ENCODE assay signal across 14 cellular contexts in the genomic region with DNA sequence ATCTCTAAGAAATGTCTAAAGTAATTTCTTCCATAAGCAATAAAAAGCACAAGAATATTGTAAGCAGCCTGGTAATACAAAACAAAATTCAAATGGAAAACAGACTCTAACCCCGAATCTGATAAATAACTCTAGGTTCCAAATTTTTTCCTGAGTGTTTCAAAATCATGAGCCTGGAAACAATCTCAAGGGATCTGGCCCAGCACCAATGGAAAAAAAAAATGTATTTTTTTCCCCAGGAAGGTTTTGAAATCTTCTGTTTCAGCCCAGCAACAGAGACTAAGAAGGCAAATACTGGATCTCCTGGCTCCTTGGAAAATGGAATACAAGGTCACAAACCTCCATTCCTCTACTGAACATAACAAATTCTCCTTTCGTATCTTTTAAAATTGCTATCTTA. TPM values are rescaled to one million over a fixed set of nuclear protein-coding genes. Genes with fewer than 3 reads are reported as not detected.
DNase-seq lines count a peak whose midpoint lies in the region; ATAC-seq and TF ChIP-seq lines count a peak whose summit lies in the region.
"Had no signal": no experiment of that assay in that cellular context is flagged by ENCODE, and none has a peak within 500 bp of the region (broad histone marks: within the 10 kb centered on the region; RNA-seq: fewer than 3 reads in every experiment).

No MANE protein-coding gene starts in this region.

- H3K27me3 Mint-ChIP-seq in CD14-positive monocyte (ENCODE audit: low read depth in 3 of 3) = no peaks in the 10 kb centered on the region

- WGBS in prostate gland = 72% methylated on average over 2 of the region's 2 CpGs

- H3K9me3 ChIP-seq in AG04450 (ENCODE audit: control insufficient read depth, insufficient read depth, low read length) (no peaks in the 10 kb centered on the region), prostate gland (no peaks in the 10 kb centered on the region)
- H3K9me3 ChIP-seq: A549 had no signal

- H3K4me3 ChIP-seq in AG04450 (ENCODE audit: low read depth, low read length) (no peak overlapping the region), fibroblast of the aortic adventitia (ENCODE audit: low read depth, low read length) (no peak overlapping the region), prostate gland (no peak overlapping the region)
- H3K4me3 ChIP-seq: A549 had no signal

- POLR2A ChIA-PET in AG04450 (lab: Yijun Ruan, JAX) = interaction anchor here (4.0 kb wide), 1 partner anchor 14 kb away, joined by 24 read pairs; no protein-coding TSS in a partner anchor

- ATAC-seq in SK-N-SH treated with all-trans-retinoic acid at 6 μM for 48 hours (peak; percentile 4; the same call in 1 of the 3 replicates), left lobe of liver (no peak)

- no peaks in the 10 kb centered on the region for H3K9me3 Mint-ChIP-seq in CD14-positive monocyte
- H3K9me3 Mint-ChIP-seq: nephron progenitor cell had no signal

- H3K27me3 ChIP-seq in AG04450 (ENCODE audit: control insufficient read depth, insufficient read depth, low read length) (no peaks in the 10 kb centered on the region), prostate gland (replicated peaks; ENCODE audit: insufficient read depth) (no peaks in the 10 kb centered on the region)

- H3K4me3 Mint-ChIP-seq in CD14-positive monocyte = no peak overlapping the region
- H3K4me3 Mint-ChIP-seq: nephron progenitor cell had no signal

- peaks cover 34% of the 10 kb centered on the region for H3K4me1 ChIP-seq in prostate gland (replicated peaks)

- no peak for TF ChIP-seq CTCF in AG04450 (IDR thresholded peaks at IDR 0.05; ENCODE audit: low read depth, low read length)
- no peak for TF ChIP-seq CTCF in fibroblast of the aortic adventitia (IDR thresholded peaks at IDR 0.05; ENCODE audit: insufficient read depth, low read length)
- TF ChIP-seq CTCF in prostate gland (IDR thresholded peaks at IDR 0.05) = no peak
- no peak for TF ChIP-seq CTCF in CD14-positive monocyte (IDR thresholded peaks at IDR 0.05)

- DNase-seq in AG04450 (ENCODE audit: low read depth, low spot score) (no peak), fibroblast of the aortic adventitia (ENCODE audit: low read depth) (peak; percentile 92), prostate gland (ENCODE audit: low spot score) (no peak), left lobe of liver (ENCODE audit: low spot score) (no peak), NCI-H1048 (lab: John Stamatoyannopoulos, UW) (no peak), CD14-positive monocyte (ENCODE audit: low spot score) (no peak)
- DNase-seq in activated CD4-positive, alpha-beta T cell treated with anti-CD3 and anti-CD28 coated beads, Interleukin-2, amount 50 U/mL, for 1 hour = no peak
- DNase-seq: activated T-cell treated with anti-CD3 and anti-CD28 coated beads, Interleukin-2, amount 50 U/mL, for 48 hours; EL; NCI-H1105 treated with DMSO at 0.1 percent for 48 hours; nephron progenitor cell had no signal

- H3K27ac ChIP-seq in AG04450 (ENCODE audit: low read depth, low read length) = peak overlapping the region; percentile 98
- H3K27ac ChIP-seq in prostate gland = peak overlapping the region; percentile 56 to 64
- H3K27ac ChIP-seq: A549 had no signal

- H3K27ac Mint-ChIP-seq in CD14-positive monocyte = no peak overlapping the region
- H3K27ac Mint-ChIP-seq: nephron progenitor cell had no signal

- H3K36me3 ChIP-seq in prostate gland = no peaks in the 10 kb centered on the region

- no peak for TF ChIP-seq POLR2A in prostate gland (IDR thresholded peaks at IDR 0.05)

- CTCF ChIA-PET in AG04450 (lab: Charles Lee) = no interaction called here

- intact Hi-C loops in prostate gland (cut with DNase I) (no loop called here), CD14-positive monocyte (cut with micrococcal nuclease) (no loop called here)

- peaks cover 1 to 3% of the 10 kb centered on the region in 2 donors for H3K36me3 Mint-ChIP-seq in CD14-positive monocyte

- H3K4me1 Mint-ChIP-seq in CD14-positive monocyte = peaks cover 14% of the 10 kb centered on the region

TF ChIP-seq in SK-N-SH treated with all-trans-retinoic acid at 6 μM for 48 hours, 23 proteins besides CTCF, POLR2A, EP300 and RAD21 (continues in another document):
- TF ChIP-seq ZC3H10 (CRISPR knock-in tag; IDR thresholded peaks at IDR 0.05) (no peak), ISL1 (CRISPR knock-in tag; IDR thresholded peaks at IDR 0.05) (no peak), BACH2 (CRISPR knock-in tag; IDR thresholded peaks at IDR 0.05; ENCODE audit: borderline replicate concordance) (no peak), ESRRG (CRISPR knock-in tag; IDR thresholded peaks at IDR 0.05) (no peak), ZFP3 (CRISPR knock-in tag; IDR thresholded peaks at IDR 0.05) (no peak), OSR1 (CRISPR knock-in tag; IDR thresholded peaks at IDR 0.05) (no peak), CSDC2 (CRISPR knock-in tag; IDR thresholded peaks at IDR 0.05) (no peak)
- TF ChIP-seq, protein P1, sequence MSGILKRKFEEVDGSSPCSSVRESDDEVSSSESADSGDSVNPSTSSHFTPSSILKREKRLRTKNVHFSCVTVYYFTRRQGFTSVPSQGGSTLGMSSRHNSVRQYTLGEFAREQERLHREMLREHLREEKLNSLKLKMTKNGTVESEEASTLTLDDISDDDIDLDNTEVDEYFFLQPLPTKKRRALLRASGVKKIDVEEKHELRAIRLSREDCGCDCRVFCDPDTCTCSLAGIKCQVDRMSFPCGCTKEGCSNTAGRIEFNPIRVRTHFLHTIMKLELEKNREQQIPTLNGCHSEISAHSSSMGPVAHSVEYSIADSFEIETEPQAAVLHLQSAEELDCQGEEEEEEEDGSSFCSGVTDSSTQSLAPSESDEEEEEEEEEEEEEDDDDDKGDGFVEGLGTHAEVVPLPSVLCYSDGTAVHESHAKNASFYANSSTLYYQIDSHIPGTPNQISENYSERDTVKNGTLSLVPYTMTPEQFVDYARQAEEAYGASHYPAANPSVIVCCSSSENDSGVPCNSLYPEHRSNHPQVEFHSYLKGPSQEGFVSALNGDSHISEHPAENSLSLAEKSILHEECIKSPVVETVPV (CRISPR knock-in tag; IDR thresholded peaks at IDR 0.05) = no peak
- TF ChIP-seq, protein P2, sequence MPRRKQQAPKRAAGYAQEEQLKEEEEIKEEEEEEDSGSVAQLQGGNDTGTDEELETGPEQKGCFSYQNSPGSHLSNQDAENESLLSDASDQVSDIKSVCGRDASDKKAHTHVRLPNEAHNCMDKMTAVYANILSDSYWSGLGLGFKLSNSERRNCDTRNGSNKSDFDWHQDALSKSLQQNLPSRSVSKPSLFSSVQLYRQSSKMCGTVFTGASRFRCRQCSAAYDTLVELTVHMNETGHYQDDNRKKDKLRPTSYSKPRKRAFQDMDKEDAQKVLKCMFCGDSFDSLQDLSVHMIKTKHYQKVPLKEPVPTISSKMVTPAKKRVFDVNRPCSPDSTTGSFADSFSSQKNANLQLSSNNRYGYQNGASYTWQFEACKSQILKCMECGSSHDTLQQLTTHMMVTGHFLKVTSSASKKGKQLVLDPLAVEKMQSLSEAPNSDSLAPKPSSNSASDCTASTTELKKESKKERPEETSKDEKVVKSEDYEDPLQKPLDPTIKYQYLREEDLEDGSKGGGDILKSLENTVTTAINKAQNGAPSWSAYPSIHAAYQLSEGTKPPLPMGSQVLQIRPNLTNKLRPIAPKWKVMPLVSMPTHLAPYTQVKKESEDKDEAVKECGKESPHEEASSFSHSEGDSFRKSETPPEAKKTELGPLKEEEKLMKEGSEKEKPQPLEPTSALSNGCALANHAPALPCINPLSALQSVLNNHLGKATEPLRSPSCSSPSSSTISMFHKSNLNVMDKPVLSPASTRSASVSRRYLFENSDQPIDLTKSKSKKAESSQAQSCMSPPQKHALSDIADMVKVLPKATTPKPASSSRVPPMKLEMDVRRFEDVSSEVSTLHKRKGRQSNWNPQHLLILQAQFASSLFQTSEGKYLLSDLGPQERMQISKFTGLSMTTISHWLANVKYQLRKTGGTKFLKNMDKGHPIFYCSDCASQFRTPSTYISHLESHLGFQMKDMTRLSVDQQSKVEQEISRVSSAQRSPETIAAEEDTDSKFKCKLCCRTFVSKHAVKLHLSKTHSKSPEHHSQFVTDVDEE (CRISPR knock-in tag; IDR thresholded peaks at IDR 0.05) = no peak
- TF ChIP-seq, protein P3, sequence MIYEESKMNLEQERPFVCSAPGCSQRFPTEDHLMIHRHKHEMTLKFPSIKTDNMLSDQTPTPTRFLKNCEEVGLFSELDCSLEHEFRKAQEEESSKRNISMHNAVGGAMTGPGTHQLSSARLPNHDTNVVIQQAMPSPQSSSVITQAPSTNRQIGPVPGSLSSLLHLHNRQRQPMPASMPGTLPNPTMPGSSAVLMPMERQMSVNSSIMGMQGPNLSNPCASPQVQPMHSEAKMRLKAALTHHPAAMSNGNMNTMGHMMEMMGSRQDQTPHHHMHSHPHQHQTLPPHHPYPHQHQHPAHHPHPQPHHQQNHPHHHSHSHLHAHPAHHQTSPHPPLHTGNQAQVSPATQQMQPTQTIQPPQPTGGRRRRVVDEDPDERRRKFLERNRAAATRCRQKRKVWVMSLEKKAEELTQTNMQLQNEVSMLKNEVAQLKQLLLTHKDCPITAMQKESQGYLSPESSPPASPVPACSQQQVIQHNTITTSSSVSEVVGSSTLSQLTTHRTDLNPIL (CRISPR knock-in tag; IDR thresholded peaks at IDR 0.05; ENCODE audit: low read depth) = no peak
- TF ChIP-seq, protein P4, sequence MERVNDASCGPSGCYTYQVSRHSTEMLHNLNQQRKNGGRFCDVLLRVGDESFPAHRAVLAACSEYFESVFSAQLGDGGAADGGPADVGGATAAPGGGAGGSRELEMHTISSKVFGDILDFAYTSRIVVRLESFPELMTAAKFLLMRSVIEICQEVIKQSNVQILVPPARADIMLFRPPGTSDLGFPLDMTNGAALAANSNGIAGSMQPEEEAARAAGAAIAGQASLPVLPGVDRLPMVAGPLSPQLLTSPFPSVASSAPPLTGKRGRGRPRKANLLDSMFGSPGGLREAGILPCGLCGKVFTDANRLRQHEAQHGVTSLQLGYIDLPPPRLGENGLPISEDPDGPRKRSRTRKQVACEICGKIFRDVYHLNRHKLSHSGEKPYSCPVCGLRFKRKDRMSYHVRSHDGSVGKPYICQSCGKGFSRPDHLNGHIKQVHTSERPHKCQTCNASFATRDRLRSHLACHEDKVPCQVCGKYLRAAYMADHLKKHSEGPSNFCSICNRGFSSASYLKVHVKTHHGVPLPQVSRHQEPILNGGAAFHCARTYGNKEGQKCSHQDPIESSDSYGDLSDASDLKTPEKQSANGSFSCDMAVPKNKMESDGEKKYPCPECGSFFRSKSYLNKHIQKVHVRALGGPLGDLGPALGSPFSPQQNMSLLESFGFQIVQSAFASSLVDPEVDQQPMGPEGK (CRISPR knock-in tag; IDR thresholded peaks at IDR 0.05; ENCODE audit: borderline replicate concordance) = no peak

RNA-seq across cellular contexts. Expression of a gene that starts 13.0 kb away (rescaled TPM):
- polyA plus RNA-seq in AG04450 (2011; rRNA removed) (42.0 and 42.5 TPM in 2 replicates), CD14-positive monocyte (1 to 10 TPM; 5.9 to 6.2 TPM)
- 51.6 and 57.3 TPM in 2 replicates for polyA minus RNA-seq in AG04450 (2011; rRNA and poly(A)+ RNA removed)
- total RNA-seq in fibroblast of the aortic adventitia (ENCODE audit: low replicate concordance) (28.9 and 51.5 TPM in 2 replicates), prostate gland (10 to 100 TPM; 21.5 to 49.5 TPM), left lobe of liver (50.4 TPM)

RNA-seq across cellular contexts. Expression of a gene that starts 27.8 kb away (rescaled TPM):
- 0.04 TPM in 1 of 2 replicates, not detected in the other for polyA plus RNA-seq in AG04450 (2011; rRNA removed)
- 0.14 TPM in 1 of 2 replicates, not detected in the other for polyA minus RNA-seq in AG04450 (2011; rRNA and poly(A)+ RNA removed)
- total RNA-seq in fibroblast of the aortic adventitia (ENCODE audit: low replicate concordance) = not detected in 2 replicates
- under 1 TPM in 1 of 2 donors, not detected in 1; 0.28 TPM for total RNA-seq in prostate gland
- not detected for total RNA-seq in left lobe of liver
- not detected for polyA plus RNA-seq in CD14-positive monocyte
- total RNA-seq: cerebellum had no signal
- polyA plus RNA-seq: A549 had no signal
